8 cellular contexts compared by ENCODE assay signal in the genomic region with DNA sequence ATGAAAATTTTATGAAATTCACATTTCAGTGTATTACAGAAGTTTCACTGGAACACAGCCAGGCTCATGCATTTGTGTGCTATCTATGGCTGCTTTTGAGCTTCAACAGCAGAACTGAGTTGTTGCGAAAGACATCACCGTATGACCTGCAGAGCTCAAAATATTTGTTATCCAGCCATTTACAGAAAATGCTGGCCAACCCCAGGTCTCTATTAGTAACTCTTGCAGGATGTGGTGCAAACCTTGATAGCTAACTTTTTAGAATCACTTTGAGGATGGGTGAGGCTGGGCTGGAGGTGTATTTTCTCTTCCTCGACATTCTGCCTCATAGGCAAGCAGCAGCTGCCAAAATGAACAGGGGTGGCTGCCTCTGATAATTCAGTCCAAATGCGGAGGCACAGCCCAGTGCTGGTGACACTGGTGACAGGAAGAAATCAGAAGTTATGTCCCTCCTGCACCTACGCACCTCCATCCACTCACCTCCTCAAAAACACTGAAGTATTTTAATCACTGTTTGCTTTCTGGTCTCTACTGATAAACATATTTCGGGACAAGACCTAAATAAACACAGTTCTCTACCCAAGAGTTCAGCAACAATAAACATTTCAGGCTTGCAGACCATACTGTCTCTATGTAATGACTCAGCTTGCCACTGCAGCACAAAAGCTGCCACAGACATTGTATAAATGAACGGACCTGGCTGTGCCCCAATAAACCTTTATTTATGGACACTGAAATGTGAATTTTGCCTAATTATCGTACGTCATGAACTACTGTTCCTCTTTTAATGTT. TPM values are rescaled to one million over a fixed set of nuclear protein-coding genes. Genes with fewer than 3 reads are reported as not detected.
DNase-seq lines count a peak whose midpoint lies in the region; TF ChIP-seq lines count a peak whose summit lies in the region.

No MANE protein-coding gene starts in this region.

- no peaks in the 10 kb centered on the region for H3K9me3 ChIP-seq in OCI-LY1 (ENCODE audit: low read length)
- H3K9me3 ChIP-seq in osteoblast (ENCODE audit: low read depth, low read length): no peaks in the 10 kb centered on the region

- H3F3A ChIP-seq in OCI-LY1 (ENCODE audit: insufficient read depth, low read length): peaks cover 7% of the 10 kb centered on the region; the same call in 1 of the 2 replicates

- no peaks in the 10 kb centered on the region for H3K27me3 ChIP-seq in OCI-LY1 (ENCODE audit: insufficient read depth, low read length)
- H3K27me3 ChIP-seq in osteoblast (ENCODE audit: insufficient read depth, low read length): no peaks in the 10 kb centered on the region

- H3K4me1 ChIP-seq in OCI-LY1 (ENCODE audit: insufficient read depth, low read length, severe bottlenecking) (peaks cover 49% of the 10 kb centered on the region), osteoblast (ENCODE audit: insufficient read depth, low read length) (peaks cover 69% of the 10 kb centered on the region)

- H3K27me3 Mint-ChIP-seq in glutamatergic neuron (ENCODE audit: unreplicated experiment): no peaks in the 10 kb centered on the region

- H3K36me3 ChIP-seq in OCI-LY1 (ENCODE audit: insufficient read depth, low read length) (no peaks in the 10 kb centered on the region), osteoblast (ENCODE audit: insufficient read depth, low read length) (no peaks in the 10 kb centered on the region)

- no peak for TF ChIP-seq CTCF in OCI-LY1 (IDR thresholded peaks at IDR 0.05; ENCODE audit: low read length)
- no peak for TF ChIP-seq CTCF in epithelial cell of esophagus (IDR thresholded peaks at IDR 0.05; ENCODE audit: insufficient read depth, low read depth, low read length, missing control alignments)
- no peak for TF ChIP-seq CTCF in osteoblast (IDR thresholded peaks at IDR 0.05; ENCODE audit: extremely low read depth, low read depth, low read length)
- no peak for TF ChIP-seq CTCF in glutamatergic neuron (IDR thresholded peaks at IDR 0.05; ENCODE audit: partially characterized antibody, unreplicated experiment)

- H3K9me2 ChIP-seq in OCI-LY1 (ENCODE audit: low read depth, low read length): no peaks in the 10 kb centered on the region

- H3K4me3 ChIP-seq in OCI-LY1 (ENCODE audit: low read depth, low read length, poor library complexity, severe bottlenecking): no peak overlapping the region
- H3K4me3 ChIP-seq in epithelial cell of esophagus (ENCODE audit: low read length): no peak overlapping the region
- H3K4me3 ChIP-seq in osteoblast (ENCODE audit: insufficient read depth, low read length): peak overlapping the region; percentile 13

- H2AFZ ChIP-seq in OCI-LY1 (ENCODE audit: low read length) (no peak overlapping the region), osteoblast (ENCODE audit: low read length) (no peak overlapping the region)

- H3K4me3 Mint-ChIP-seq in glutamatergic neuron (ENCODE audit: unreplicated experiment): no peak overlapping the region

- H3K79me2 ChIP-seq in OCI-LY1 (ENCODE audit: insufficient read depth, low read length) (peaks cover 10% of the 10 kb centered on the region; the same call in 1 of the 2 replicates), osteoblast (ENCODE audit: insufficient read depth, low read length) (peaks cover 77% of the 10 kb centered on the region)

- peak overlapping the region; percentile 30; the same call in 1 of the 2 replicates for H3K9ac ChIP-seq in OCI-LY1 (ENCODE audit: low read length)

- H3K27ac Mint-ChIP-seq in glutamatergic neuron (ENCODE audit: unreplicated experiment): no peak overlapping the region

- H3K36me3 Mint-ChIP-seq in glutamatergic neuron (ENCODE audit: unreplicated experiment): no peaks in the 10 kb centered on the region

- peak; percentile 59 for DNase-seq in GM04504 (ENCODE audit: low read depth)
- DNase-seq in epithelial cell of esophagus (ENCODE audit: low read depth): peak; percentile 49
- no peak for DNase-seq in osteoblast (ENCODE audit: insufficient read length, low spot score, missing footprints)
- DNase-seq in glutamatergic neuron: no peak
- DNase-seq in DMS79 treated with DMSO at 0.1 percent for 48 hours (lab: John Stamatoyannopoulos, UW): no peak
- no peak for DNase-seq in NCI-H2107 treated with DMSO at 0.1 percent for 48 hours (lab: John Stamatoyannopoulos, UW; ENCODE audit: unreplicated experiment)
- DNase-seq in DMS53 (lab: John Stamatoyannopoulos, UW): no peak

- H3K27ac ChIP-seq in OCI-LY1 (ENCODE audit: low read depth, low read length, poor library complexity, severe bottlenecking) (peak overlapping the region; percentile 66), osteoblast (ENCODE audit: low read depth, low read length) (peak overlapping the region; percentile 97)

- peaks cover 32% of the 10 kb centered on the region for H3K4me1 Mint-ChIP-seq in glutamatergic neuron (ENCODE audit: low read depth, unreplicated experiment)

- H3K9me3 Mint-ChIP-seq in glutamatergic neuron (ENCODE audit: unreplicated experiment): no peaks in the 10 kb centered on the region

- H4K20me1 ChIP-seq in OCI-LY1 (ENCODE audit: insufficient read depth, low read length) (no peaks in the 10 kb centered on the region), osteoblast (ENCODE audit: insufficient read depth, low read length) (no peaks in the 10 kb centered on the region)

- H3K4me2 ChIP-seq in OCI-LY1 (ENCODE audit: low read length) (peak overlapping the region; percentile 48; the same call in 1 of the 2 replicates), osteoblast (ENCODE audit: insufficient read depth, low read length) (peak overlapping the region; percentile 75)

RNA-seq across cellular contexts. Expression of a gene that starts 28.5 kb away (rescaled TPM):
- 34.7 and 40.1 TPM in 2 replicates for total RNA-seq in osteoblast
- total RNA-seq in glutamatergic neuron (ENCODE audit: unreplicated experiment): 89.9 TPM

Comparison
In these comparisons a context has a peak if more than half of its experiments do, and no peak if none do; other contexts are left out.
1. DNase-seq: peak in GM04504 (single experiment) and epithelial cell of esophagus (single experiment); none in osteoblast (single experiment), glutamatergic neuron (single experiment), DMS79 treated with DMSO at 0.1 percent for 48 hours (single experiment), NCI-H2107 treated with DMSO at 0.1 percent for 48 hours (single experiment) and DMS53 (single experiment).